Comparison of ENCODE assay signal across 1 cellular context in the genomic region with DNA sequence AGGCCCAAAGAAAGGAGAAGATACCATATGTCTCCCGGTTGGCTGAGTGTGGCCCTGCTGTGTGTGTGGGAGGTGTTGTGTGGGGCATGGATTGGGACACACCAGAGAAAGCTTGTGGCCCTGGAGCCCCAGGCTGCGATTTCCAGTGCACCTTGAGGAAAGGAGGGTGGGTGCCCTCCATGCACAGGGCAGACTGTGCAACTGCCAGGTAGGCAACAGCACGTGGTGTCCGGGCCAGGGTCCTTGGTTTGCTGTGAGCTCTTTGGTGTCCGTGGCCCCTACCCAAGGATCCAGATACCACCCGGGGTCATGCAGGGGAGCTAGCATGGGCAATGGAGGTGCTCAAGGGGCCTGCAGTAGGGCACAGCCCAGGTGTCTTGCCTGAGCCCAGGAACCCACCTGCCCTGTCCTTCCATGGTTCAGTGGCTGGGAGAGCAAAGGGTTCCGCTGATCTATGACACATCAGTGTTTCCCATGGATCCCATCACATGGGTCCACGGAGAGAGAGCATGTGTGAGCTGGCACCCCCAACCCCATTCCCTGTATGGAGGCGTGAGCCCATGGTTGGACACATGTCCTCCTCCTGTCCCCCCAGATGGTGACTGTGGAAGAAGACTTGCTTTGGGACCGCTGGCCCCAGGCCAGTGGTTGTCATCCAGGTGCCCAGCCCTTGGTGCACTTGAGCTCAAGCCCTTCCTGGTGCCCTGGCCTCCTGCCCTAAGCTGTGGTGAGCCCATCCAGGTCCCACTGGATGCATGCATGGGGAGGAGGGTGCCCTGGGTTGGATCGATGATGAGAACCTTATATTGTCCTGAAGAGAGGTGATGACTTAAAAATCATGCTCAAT.
TF ChIP-seq lines count a peak whose summit lies in the region.

No MANE protein-coding gene starts in this region.

TF ChIP-seq in GM23338, 12 proteins besides CTCF, POLR2A, EP300 and RAD21 (continued from another document):
- TF ChIP-seq, protein P1, sequence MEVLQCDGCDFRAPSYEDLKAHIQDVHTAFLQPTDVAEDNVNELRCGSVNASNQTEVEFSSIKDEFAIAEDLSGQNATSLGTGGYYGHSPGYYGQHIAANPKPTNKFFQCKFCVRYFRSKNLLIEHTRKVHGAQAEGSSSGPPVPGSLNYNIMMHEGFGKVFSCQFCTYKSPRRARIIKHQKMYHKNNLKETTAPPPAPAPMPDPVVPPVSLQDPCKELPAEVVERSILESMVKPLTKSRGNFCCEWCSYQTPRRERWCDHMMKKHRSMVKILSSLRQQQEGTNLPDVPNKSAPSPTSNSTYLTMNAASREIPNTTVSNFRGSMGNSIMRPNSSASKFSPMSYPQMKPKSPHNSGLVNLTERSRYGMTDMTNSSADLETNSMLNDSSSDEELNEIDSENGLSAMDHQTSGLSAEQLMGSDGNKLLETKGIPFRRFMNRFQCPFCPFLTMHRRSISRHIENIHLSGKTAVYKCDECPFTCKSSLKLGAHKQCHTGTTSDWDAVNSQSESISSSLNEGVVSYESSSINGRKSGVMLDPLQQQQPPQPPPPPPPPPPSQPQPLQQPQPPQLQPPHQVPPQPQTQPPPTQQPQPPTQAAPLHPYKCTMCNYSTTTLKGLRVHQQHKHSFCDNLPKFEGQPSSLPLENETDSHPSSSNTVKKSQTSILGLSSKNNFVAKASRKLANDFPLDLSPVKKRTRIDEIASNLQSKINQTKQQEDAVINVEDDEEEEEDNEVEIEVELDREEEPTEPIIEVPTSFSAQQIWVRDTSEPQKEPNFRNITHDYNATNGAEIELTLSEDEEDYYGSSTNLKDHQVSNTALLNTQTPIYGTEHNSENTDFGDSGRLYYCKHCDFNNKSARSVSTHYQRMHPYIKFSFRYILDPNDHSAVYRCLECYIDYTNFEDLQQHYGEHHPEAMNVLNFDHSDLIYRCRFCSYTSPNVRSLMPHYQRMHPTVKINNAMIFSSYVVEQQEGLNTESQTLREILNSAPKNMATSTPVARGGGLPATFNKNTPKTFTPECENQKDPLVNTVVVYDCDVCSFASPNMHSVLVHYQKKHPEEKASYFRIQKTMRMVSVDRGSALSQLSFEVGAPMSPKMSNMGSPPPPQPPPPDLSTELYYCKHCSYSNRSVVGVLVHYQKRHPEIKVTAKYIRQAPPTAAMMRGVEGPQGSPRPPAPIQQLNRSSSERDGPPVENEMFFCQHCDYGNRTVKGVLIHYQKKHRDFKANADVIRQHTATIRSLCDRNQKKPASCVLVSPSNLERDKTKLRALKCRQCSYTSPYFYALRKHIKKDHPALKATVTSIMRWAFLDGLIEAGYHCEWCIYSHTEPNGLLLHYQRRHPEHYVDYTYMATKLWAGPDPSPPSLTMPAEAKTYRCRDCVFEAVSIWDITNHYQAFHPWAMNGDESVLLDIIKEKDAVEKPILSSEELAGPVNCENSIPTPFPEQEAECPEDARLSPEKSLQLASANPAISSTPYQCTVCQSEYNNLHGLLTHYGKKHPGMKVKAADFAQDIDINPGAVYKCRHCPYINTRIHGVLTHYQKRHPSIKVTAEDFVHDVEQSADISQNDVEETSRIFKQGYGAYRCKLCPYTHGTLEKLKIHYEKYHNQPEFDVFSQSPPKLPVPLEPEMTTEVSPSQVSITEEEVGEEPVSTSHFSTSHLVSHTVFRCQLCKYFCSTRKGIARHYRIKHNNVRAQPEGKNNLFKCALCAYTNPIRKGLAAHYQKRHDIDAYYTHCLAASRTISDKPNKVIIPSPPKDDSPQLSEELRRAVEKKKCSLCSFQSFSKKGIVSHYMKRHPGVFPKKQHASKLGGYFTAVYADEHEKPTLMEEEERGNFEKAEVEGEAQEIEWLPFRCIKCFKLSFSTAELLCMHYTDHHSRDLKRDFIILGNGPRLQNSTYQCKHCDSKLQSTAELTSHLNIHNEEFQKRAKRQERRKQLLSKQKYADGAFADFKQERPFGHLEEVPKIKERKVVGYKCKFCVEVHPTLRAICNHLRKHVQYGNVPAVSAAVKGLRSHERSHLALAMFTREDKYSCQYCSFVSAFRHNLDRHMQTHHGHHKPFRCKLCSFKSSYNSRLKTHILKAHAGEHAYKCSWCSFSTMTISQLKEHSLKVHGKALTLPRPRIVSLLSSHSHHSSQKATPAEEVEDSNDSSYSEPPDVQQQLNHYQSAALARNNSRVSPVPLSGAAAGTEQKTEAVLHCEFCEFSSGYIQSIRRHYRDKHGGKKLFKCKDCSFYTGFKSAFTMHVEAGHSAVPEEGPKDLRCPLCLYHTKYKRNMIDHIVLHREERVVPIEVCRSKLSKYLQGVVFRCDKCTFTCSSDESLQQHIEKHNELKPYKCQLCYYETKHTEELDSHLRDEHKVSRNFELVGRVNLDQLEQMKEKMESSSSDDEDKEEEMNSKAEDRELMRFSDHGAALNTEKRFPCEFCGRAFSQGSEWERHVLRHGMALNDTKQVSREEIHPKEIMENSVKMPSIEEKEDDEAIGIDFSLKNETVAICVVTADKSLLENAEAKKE (CRISPR knock-in tag; IDR thresholded peaks at IDR 0.05) = no peak
- TF ChIP-seq JUNB (IDR thresholded peaks at IDR 0.05; ENCODE audit: unreplicated experiment) = no peak
- no peak for TF ChIP-seq ZNF114 (CRISPR knock-in tag; IDR thresholded peaks at IDR 0.05)
- no peak for TF ChIP-seq NANOG (IDR thresholded peaks at IDR 0.05; ENCODE audit: borderline replicate concordance)
- TF ChIP-seq, protein P2, sequence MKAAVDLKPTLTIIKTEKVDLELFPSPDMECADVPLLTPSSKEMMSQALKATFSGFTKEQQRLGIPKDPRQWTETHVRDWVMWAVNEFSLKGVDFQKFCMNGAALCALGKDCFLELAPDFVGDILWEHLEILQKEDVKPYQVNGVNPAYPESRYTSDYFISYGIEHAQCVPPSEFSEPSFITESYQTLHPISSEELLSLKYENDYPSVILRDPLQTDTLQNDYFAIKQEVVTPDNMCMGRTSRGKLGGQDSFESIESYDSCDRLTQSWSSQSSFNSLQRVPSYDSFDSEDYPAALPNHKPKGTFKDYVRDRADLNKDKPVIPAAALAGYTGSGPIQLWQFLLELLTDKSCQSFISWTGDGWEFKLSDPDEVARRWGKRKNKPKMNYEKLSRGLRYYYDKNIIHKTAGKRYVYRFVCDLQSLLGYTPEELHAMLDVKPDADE (IDR thresholded peaks at IDR 0.05) = no peak
- TF ChIP-seq POLR2AphosphoS5 (IDR thresholded peaks at IDR 0.05; ENCODE audit: low read depth) = no peak
- TF ChIP-seq EZH2 (IDR thresholded peaks at IDR 0.05; ENCODE audit: low read depth, unreplicated experiment) = no peak
- no peak for TF ChIP-seq EZH2phosphoT487 (IDR thresholded peaks at IDR 0.05; ENCODE audit: unreplicated experiment)
- TF ChIP-seq ZNF331 (CRISPR knock-in tag; IDR thresholded peaks at IDR 0.05; ENCODE audit: low read depth) = no peak
- no peak for TF ChIP-seq CREB1 (CRISPR knock-in tag; IDR thresholded peaks at IDR 0.05; ENCODE audit: low read depth)
